ENCODE assay signal across 1 cellular context in the genomic region with DNA sequence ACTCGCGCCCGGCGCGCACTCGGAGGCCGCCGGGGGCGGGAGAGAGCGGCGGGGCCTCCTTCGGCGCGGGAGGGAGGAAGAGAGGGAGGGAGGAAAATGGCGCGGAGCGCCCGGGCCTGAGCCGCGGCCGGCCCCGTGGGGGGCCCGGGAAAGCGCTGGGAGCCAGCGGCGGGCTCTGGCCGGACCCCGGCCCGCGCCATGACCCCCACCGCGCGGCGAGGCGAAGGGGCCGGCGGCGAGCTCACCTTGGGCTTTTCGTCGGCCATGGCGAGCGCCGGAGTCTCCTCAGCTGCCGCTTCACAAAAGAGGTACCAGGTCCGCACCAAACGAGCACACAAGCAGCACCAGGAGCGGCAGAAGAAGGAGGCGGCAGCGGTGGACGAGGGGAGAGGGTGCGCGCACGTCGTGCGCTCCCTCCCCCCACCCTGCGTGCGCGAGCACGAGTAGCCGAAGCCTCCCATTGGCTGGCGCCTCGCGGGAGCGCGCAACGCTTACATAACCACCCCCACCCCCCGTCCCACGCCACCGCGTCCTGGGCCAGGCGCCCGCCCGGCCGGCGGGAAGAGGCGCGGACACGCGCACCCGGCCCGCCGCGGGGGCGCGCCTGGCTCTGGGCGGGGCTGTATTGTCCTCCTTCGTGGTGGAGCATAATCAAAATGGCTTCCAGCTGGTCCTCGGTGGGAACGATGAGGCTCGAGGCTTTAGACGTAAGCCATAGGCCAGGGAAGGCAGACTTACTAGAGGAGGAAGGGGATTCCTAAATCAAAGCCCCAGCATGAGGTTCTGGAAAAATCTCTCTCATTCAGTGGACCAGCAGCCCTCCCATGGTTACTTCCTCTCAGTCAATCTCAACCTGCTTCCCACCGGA.
TF ChIP-seq lines count a peak whose summit lies in the region.

A gene (minus strand): TSS at position 391 of the 868 bp plus-strand sequence. CDS start 125 bp downstream, at position 266.

TF ChIP-seq in HEK293, 187 proteins besides CTCF, POLR2A, EP300 and RAD21 (continued from another document):
- TF ChIP-seq, protein P1, sequence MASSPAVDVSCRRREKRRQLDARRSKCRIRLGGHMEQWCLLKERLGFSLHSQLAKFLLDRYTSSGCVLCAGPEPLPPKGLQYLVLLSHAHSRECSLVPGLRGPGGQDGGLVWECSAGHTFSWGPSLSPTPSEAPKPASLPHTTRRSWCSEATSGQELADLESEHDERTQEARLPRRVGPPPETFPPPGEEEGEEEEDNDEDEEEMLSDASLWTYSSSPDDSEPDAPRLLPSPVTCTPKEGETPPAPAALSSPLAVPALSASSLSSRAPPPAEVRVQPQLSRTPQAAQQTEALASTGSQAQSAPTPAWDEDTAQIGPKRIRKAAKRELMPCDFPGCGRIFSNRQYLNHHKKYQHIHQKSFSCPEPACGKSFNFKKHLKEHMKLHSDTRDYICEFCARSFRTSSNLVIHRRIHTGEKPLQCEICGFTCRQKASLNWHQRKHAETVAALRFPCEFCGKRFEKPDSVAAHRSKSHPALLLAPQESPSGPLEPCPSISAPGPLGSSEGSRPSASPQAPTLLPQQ (tag by site-specific recombination; IDR thresholded peaks at IDR 0.05): no peak
- TF ChIP-seq ZNF175 (tag by site-specific recombination; IDR thresholded peaks at IDR 0.05): no peak
- TF ChIP-seq ZNF654 (tag by site-specific recombination; IDR thresholded peaks at IDR 0.05; ENCODE audit: low read depth): no peak
- TF ChIP-seq KLF10 (tag by site-specific recombination; IDR thresholded peaks at IDR 0.05): peak; percentile 41; the same call in 1 of the 2 replicates
- 0 out of 2 replicates have a peak, but pooled peaks have one; percentile 9 for TF ChIP-seq ZSCAN30 (tag by site-specific recombination; IDR thresholded peaks at IDR 0.05)
- no peak for TF ChIP-seq EGR2 (tag by site-specific recombination; IDR thresholded peaks at IDR 0.05; ENCODE audit: low read depth)
- TF ChIP-seq ZNF677 (tag by site-specific recombination; IDR thresholded peaks at IDR 0.05): 0 out of 2 replicates have a peak, but pooled peaks have one; percentile 43
- TF ChIP-seq ZNF660 (tag by site-specific recombination; IDR thresholded peaks at IDR 0.05): no peak
- no peak for TF ChIP-seq MYNN (tag by site-specific recombination; IDR thresholded peaks at IDR 0.05; ENCODE audit: borderline replicate concordance)
- peak; percentile 43; the same call in 1 of the 2 replicates for TF ChIP-seq SP3 (tag by site-specific recombination; IDR thresholded peaks at IDR 0.05)
- TF ChIP-seq, protein P2, sequence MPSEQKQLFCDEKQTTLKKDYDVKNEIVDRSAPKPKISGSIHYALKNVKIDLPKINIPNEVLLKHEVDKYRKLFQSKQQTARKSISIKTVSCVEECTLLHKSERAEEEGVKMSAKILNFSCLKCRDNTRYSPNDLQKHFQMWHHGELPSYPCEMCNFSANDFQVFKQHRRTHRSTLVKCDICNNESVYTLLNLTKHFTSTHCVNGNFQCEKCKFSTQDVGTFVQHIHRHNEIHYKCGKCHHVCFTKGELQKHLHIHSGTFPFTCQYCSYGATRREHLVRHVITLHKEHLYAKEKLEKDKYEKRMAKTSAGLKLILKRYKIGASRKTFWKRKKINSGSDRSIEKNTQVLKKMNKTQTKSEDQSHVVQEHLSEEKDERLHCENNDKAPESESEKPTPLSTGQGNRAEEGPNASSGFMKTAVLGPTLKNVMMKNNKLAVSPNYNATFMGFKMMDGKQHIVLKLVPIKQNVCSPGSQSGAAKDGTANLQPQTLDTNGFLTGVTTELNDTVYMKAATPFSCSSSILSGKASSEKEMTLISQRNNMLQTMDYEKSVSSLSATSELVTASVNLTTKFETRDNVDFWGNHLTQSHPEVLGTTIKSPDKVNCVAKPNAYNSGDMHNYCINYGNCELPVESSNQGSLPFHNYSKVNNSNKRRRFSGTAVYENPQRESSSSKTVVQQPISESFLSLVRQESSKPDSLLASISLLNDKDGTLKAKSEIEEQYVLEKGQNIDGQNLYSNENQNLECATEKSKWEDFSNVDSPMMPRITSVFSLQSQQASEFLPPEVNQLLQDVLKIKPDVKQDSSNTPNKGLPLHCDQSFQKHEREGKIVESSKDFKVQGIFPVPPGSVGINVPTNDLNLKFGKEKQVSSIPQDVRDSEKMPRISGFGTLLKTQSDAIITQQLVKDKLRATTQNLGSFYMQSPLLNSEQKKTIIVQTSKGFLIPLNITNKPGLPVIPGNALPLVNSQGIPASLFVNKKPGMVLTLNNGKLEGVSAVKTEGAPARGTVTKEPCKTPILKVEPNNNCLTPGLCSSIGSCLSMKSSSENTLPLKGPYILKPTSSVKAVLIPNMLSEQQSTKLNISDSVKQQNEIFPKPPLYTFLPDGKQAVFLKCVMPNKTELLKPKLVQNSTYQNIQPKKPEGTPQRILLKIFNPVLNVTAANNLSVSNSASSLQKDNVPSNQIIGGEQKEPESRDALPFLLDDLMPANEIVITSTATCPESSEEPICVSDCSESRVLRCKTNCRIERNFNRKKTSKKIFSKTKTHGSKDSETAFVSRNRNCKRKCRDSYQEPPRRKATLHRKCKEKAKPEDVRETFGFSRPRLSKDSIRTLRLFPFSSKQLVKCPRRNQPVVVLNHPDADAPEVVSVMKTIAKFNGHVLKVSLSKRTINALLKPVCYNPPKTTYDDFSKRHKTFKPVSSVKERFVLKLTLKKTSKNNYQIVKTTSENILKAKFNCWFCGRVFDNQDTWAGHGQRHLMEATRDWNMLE (tag by site-specific recombination; conservative IDR thresholded peaks at IDR 0.05; ENCODE audit: low read depth): 0 out of 2 replicates have a peak, but pooled peaks have one; percentile 16
- TF ChIP-seq KLF9 (tag by site-specific recombination; IDR thresholded peaks at IDR 0.05; ENCODE audit: low read depth): no peak; the same call in 1 of the 2 replicates
- peak; percentile 68 for TF ChIP-seq SP2 (tag by site-specific recombination; IDR thresholded peaks at IDR 0.05)
- no peak for TF ChIP-seq ZNF311 (tag by site-specific recombination; IDR thresholded peaks at IDR 0.05; ENCODE audit: borderline replicate concordance)
- TF ChIP-seq, protein P3, sequence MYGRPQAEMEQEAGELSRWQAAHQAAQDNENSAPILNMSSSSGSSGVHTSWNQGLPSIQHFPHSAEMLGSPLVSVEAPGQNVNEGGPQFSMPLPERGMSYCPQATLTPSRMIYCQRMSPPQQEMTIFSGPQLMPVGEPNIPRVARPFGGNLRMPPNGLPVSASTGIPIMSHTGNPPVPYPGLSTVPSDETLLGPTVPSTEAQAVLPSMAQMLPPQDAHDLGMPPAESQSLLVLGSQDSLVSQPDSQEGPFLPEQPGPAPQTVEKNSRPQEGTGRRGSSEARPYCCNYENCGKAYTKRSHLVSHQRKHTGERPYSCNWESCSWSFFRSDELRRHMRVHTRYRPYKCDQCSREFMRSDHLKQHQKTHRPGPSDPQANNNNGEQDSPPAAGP (tag by site-specific recombination; IDR thresholded peaks at IDR 0.05): peak; percentile 41
- TF ChIP-seq, protein P4, sequence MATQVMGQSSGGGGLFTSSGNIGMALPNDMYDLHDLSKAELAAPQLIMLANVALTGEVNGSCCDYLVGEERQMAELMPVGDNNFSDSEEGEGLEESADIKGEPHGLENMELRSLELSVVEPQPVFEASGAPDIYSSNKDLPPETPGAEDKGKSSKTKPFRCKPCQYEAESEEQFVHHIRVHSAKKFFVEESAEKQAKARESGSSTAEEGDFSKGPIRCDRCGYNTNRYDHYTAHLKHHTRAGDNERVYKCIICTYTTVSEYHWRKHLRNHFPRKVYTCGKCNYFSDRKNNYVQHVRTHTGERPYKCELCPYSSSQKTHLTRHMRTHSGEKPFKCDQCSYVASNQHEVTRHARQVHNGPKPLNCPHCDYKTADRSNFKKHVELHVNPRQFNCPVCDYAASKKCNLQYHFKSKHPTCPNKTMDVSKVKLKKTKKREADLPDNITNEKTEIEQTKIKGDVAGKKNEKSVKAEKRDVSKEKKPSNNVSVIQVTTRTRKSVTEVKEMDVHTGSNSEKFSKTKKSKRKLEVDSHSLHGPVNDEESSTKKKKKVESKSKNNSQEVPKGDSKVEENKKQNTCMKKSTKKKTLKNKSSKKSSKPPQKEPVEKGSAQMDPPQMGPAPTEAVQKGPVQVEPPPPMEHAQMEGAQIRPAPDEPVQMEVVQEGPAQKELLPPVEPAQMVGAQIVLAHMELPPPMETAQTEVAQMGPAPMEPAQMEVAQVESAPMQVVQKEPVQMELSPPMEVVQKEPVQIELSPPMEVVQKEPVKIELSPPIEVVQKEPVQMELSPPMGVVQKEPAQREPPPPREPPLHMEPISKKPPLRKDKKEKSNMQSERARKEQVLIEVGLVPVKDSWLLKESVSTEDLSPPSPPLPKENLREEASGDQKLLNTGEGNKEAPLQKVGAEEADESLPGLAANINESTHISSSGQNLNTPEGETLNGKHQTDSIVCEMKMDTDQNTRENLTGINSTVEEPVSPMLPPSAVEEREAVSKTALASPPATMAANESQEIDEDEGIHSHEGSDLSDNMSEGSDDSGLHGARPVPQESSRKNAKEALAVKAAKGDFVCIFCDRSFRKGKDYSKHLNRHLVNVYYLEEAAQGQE (tag by site-specific recombination; IDR thresholded peaks at IDR 0.05): no peak
- 0 out of 2 replicates have a peak, but pooled peaks have one; percentile 63 for TF ChIP-seq HOXC10 (CRISPR knock-in tag; IDR thresholded peaks at IDR 0.05)
- no peak for TF ChIP-seq ZNF146 (tag by site-specific recombination; IDR thresholded peaks at IDR 0.05)
- TF ChIP-seq GLIS2 (tag by site-specific recombination; IDR thresholded peaks at IDR 0.05): peak; percentile 57; the same call in 1 of the 2 replicates
- TF ChIP-seq, protein P5, sequence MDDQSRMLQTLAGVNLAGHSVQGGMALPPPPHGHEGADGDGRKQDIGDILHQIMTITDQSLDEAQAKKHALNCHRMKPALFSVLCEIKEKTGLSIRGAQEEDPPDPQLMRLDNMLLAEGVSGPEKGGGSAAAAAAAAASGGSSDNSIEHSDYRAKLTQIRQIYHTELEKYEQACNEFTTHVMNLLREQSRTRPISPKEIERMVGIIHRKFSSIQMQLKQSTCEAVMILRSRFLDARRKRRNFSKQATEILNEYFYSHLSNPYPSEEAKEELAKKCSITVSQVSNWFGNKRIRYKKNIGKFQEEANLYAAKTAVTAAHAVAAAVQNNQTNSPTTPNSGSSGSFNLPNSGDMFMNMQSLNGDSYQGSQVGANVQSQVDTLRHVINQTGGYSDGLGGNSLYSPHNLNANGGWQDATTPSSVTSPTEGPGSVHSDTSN (CRISPR knock-in tag; IDR thresholded peaks at IDR 0.05): peak; percentile 39; the same call in 1 of the 2 replicates
- TF ChIP-seq, protein P6, sequence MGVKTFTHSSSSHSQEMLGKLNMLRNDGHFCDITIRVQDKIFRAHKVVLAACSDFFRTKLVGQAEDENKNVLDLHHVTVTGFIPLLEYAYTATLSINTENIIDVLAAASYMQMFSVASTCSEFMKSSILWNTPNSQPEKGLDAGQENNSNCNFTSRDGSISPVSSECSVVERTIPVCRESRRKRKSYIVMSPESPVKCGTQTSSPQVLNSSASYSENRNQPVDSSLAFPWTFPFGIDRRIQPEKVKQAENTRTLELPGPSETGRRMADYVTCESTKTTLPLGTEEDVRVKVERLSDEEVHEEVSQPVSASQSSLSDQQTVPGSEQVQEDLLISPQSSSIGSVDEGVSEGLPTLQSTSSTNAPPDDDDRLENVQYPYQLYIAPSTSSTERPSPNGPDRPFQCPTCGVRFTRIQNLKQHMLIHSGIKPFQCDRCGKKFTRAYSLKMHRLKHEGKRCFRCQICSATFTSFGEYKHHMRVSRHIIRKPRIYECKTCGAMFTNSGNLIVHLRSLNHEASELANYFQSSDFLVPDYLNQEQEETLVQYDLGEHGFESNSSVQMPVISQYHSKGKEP (tag by site-specific recombination; IDR thresholded peaks at IDR 0.05): 0 out of 2 replicates have a peak, but pooled peaks have one; percentile 11
- TF ChIP-seq ZBTB1 (tag by site-specific recombination; IDR thresholded peaks at IDR 0.05): peak; percentile 13; the same call in 1 of the 2 replicates
- TF ChIP-seq ZNF335 (tag by site-specific recombination; conservative IDR thresholded peaks at IDR 0.05): peak; percentile 86
